Comparison of ENCODE assay signal across 13 cellular contexts in genomic region chr19:3045885-3046603, GRCh38. TPM values are rescaled to one million over a fixed set of nuclear protein-coding genes. Genes with fewer than 3 reads are reported as not detected.
DNase-seq lines count a peak whose midpoint lies in the region; ATAC-seq and TF ChIP-seq lines count a peak whose summit lies in the region.
"Had no signal": no experiment of that assay in that cellular context is flagged by ENCODE, and none has a peak within 500 bp of the region (broad histone marks: within the 10 kb centered on the region; RNA-seq: fewer than 3 reads in every experiment).

No MANE protein-coding gene starts in this region.

- H3K9me3 ChIP-seq in esophagus muscularis mucosa (no peaks in the 10 kb centered on the region), prostate gland (no peaks in the 10 kb centered on the region)
- H3K9me3 ChIP-seq: heart right ventricle, thoracic aorta had no signal

- H3K27ac ChIP-seq in esophagus muscularis mucosa (replicated peaks in 1 of 4) = peak overlapping the region; percentile 83 to 87 (median 86)
- H3K27ac ChIP-seq in prostate gland = peak overlapping the region; percentile 89 to 93
- H3K27ac ChIP-seq: thoracic aorta had no signal

- DNase-seq in NCI-H1092 treated with DMSO at 0.1 percent for 48 hours (lab: John Stamatoyannopoulos, UW) (peak; percentile 31), NCI-H1092 (lab: John Stamatoyannopoulos, UW) (no peak), esophagus muscularis mucosa (ENCODE audit: extremely low spot score) (no peak), prostate gland (ENCODE audit: low spot score) (no peak), ureter (ENCODE audit: low spot score) (no peak), NCI-H1436 treated with DMSO at 0.1 percent for 48 hours (lab: John Stamatoyannopoulos, UW) (no peak)
- DNase-seq: activated CD4-positive, alpha-beta T cell treated with anti-CD3 and anti-CD28 coated beads for 36 hours; Kasumi-1; NCI-H446 treated with DMSO at 0.1 percent for 48 hours had no signal

- TF ChIP-seq CTCF in esophagus muscularis mucosa (IDR thresholded peaks at IDR 0.05) (no peak), prostate gland (IDR thresholded peaks at IDR 0.05) (no peak)

- peak overlapping the region in 3 of 4 donors; percentile 72 to 77 (median 75) for H3K4me3 Mint-ChIP-seq in IgD-negative memory B cell
- H3K4me3 Mint-ChIP-seq: activated CD4-positive, alpha-beta T cell treated with anti-CD3 and anti-CD28 coated beads for 36 hours had no signal

- WGBS in esophagus muscularis mucosa = 53% methylated on average over 8 of the region's 13 CpGs
- 26% methylated on average over 13 of the region's 13 CpGs for WGBS in prostate gland

- H3K4me1 Mint-ChIP-seq in IgD-negative memory B cell = peaks cover 15 to 22% (median 16%) of the 10 kb centered on the region in 3 donors

- H3K36me3 ChIP-seq in esophagus muscularis mucosa = no peaks in the 10 kb centered on the region
- H3K36me3 ChIP-seq in prostate gland = no peaks in the 10 kb centered on the region
- H3K36me3 ChIP-seq: heart right ventricle, thoracic aorta had no signal

- H3K9me3 Mint-ChIP-seq in IgD-negative memory B cell = no peaks in the 10 kb centered on the region

- no peak overlapping the region for H3K27ac Mint-ChIP-seq in IgD-negative memory B cell
- H3K27ac Mint-ChIP-seq: activated CD4-positive, alpha-beta T cell treated with anti-CD3 and anti-CD28 coated beads for 36 hours had no signal

- intact Hi-C loops in esophagus muscularis mucosa (cut with DNase I) = no loop called here
- intact Hi-C loops in prostate gland (cut with DNase I) = no loop called here

- peaks cover 9 to 38% (median 37%) of the 10 kb centered on the region in 4 donors for H3K4me1 ChIP-seq in esophagus muscularis mucosa
- no peaks in the 10 kb centered on the region for H3K4me1 ChIP-seq in prostate gland (replicated peaks)

- ATAC-seq in GM21786 (IDR thresholded peaks at IDR 0.05; ENCODE audit: unreplicated experiment) = no peak
- ATAC-seq: activated CD4-positive, alpha-beta T cell treated with anti-CD3 and anti-CD28 coated beads for 36 hours had no signal

- H3K27me3 Mint-ChIP-seq in IgD-negative memory B cell = peaks cover 13% of the 10 kb centered on the region
- H3K27me3 Mint-ChIP-seq: activated CD4-positive, alpha-beta T cell treated with anti-CD3 and anti-CD28 coated beads for 36 hours had no signal

- H3K4me3 ChIP-seq in esophagus muscularis mucosa (no peak overlapping the region), prostate gland (no peak overlapping the region)
- H3K4me3 ChIP-seq: thoracic aorta had no signal

- H3K36me3 Mint-ChIP-seq in IgD-negative memory B cell = no peaks in the 10 kb centered on the region

- no peak for TF ChIP-seq EP300 in esophagus muscularis mucosa (IDR thresholded peaks at IDR 0.05)

- H3K27me3 ChIP-seq in esophagus muscularis mucosa (peaks cover 0 to 3% (median 0%) of the 10 kb centered on the region in 4 donors), prostate gland (replicated peaks; ENCODE audit: insufficient read depth) (no peaks in the 10 kb centered on the region)

- no peak for TF ChIP-seq POLR2A in esophagus muscularis mucosa (IDR thresholded peaks at IDR 0.05; ENCODE audit: low read depth)
- no peak for TF ChIP-seq POLR2A in prostate gland (IDR thresholded peaks at IDR 0.05)

RNA-seq across cellular contexts. Expression of gene TLE5, which starts 16.3 kb away (rescaled TPM):
- polyA plus RNA-seq in IgD-negative memory B cell = 443 TPM
- 100 to 1,000 TPM; 657 to 947 (median 804) TPM for total RNA-seq in esophagus muscularis mucosa
- 100 to 1,000 TPM; 546 to 767 TPM for total RNA-seq in prostate gland
- 623 TPM for total RNA-seq in ureter

RNA-seq across cellular contexts. Expression of gene TLE2, which starts 17.0 kb away (rescaled TPM):
- 0.56 TPM for polyA plus RNA-seq in IgD-negative memory B cell
- total RNA-seq in esophagus muscularis mucosa = 10 to 100 TPM; 34.0 to 51.2 (median 44.1) TPM
- total RNA-seq in prostate gland = 10 to 100 TPM; 61.9 to 82.1 TPM
- total RNA-seq in ureter = 95.2 TPM

RNA-seq across cellular contexts. Expression of gene GNA11, which starts 48.1 kb away (rescaled TPM):
- 0.30 TPM for polyA plus RNA-seq in IgD-negative memory B cell
- total RNA-seq in esophagus muscularis mucosa (100 to 1,000 TPM in 3 of 4 donors, 10 to 100 TPM in 1; 90.5 to 169 (median 119) TPM), prostate gland (100 to 1,000 TPM in 1 of 2 donors, 10 to 100 TPM in 1; 61.3 to 117 TPM), ureter (68.5 TPM)
